ENCODE assay signal across 12 cellular contexts in genomic region chr10:95287281-95287680, GRCh38. TPM values are rescaled to one million over a fixed set of nuclear protein-coding genes. Genes with fewer than 3 reads are reported as not detected.
DNase-seq lines count a peak whose midpoint lies in the region; ATAC-seq and TF ChIP-seq lines count a peak whose summit lies in the region.
"Had no signal": no experiment of that assay in that cellular context is flagged by ENCODE, and none has a peak within 500 bp of the region (broad histone marks: within the 10 kb centered on the region; RNA-seq: fewer than 3 reads in every experiment).

No MANE protein-coding gene starts in this region.

- H3K9me3 Mint-ChIP-seq in GM23338: no peaks in the 10 kb centered on the region

- H3K4me3 Mint-ChIP-seq in GM23338: no peak overlapping the region
- H3K4me3 Mint-ChIP-seq: activated naive CD8-positive, alpha-beta T cell had no signal

- H3K4me1 Mint-ChIP-seq in GM23338: peaks cover 34% of the 10 kb centered on the region

- intact Hi-C loops in left lung (cut with DNase I): no loop called here

- peaks cover 11% of the 10 kb centered on the region; the same call in 1 of the 2 replicates for H3F3A ChIP-seq in GM23338 (replicated peaks; ENCODE audit: low read depth)

- H3K36me3 ChIP-seq in GM23338 (ENCODE audit: insufficient read depth) (no peaks in the 10 kb centered on the region), left lung (no peaks in the 10 kb centered on the region), thoracic aorta (no peaks in the 10 kb centered on the region)

- H3K36me3 Mint-ChIP-seq in GM23338 (ENCODE audit: low read depth): peaks cover 3% of the 10 kb centered on the region; the same call in 1 of the 3 replicates

- H3K27me3 Mint-ChIP-seq in GM23338 (ENCODE audit: insufficient read depth, low read depth, poor library complexity): peaks cover 19% of the 10 kb centered on the region

- peaks cover 40% of the 10 kb centered on the region for H4K20me1 ChIP-seq in GM23338 (replicated peaks; ENCODE audit: insufficient read depth)

- DNase-seq in GM23338 (ENCODE audit: low spot score) (no peak), cardiac fibroblast (ENCODE audit: low read depth in 2 of 2) (peak; percentile 59 to 85), left lung (no peak), thoracic aorta (ENCODE audit: low spot score) (no peak), UCSD-AML1 (lab: John Stamatoyannopoulos, UW; ENCODE audit: unreplicated experiment) (no peak), inferior parietal cortex (ENCODE audit: extremely low spot score) (no peak), NCI-H524 treated with DMSO at 0.1 percent for 48 hours (lab: John Stamatoyannopoulos, UW) (no peak)
- DNase-seq: cortex of kidney, T-helper 2 cell had no signal

- H3K27ac ChIP-seq in GM23338 (ENCODE audit: low read depth): no peak overlapping the region; the same call in 1 of the 2 replicates
- H3K27ac ChIP-seq in left lung: peak overlapping the region; percentile 51 to 91
- H3K27ac ChIP-seq in thoracic aorta: peak overlapping the region; percentile 31 to 91

- no peak overlapping the region for H3K27ac Mint-ChIP-seq in GM23338
- H3K27ac Mint-ChIP-seq: activated naive CD8-positive, alpha-beta T cell had no signal

- H3K27me3 ChIP-seq in GM23338 (ENCODE audit: insufficient read depth): peaks cover 17% of the 10 kb centered on the region
- peaks cover 0 to 27% of the 10 kb centered on the region in 2 donors for H3K27me3 ChIP-seq in left lung
- H3K27me3 ChIP-seq in thoracic aorta (replicated peaks; ENCODE audit: insufficient read depth): no peaks in the 10 kb centered on the region

- ATAC-seq in GM23338 (no peak), left lung (no peak), thoracic aorta (ENCODE audit: insufficient number of reproducible peaks, low FRiP score, low read depth) (no peak), GM19324 (IDR thresholded peaks at IDR 0.05; ENCODE audit: low FRiP score, unreplicated experiment) (no peak)
- ATAC-seq: HCT116 had no signal

- H3K9me3 ChIP-seq in left lung (no peaks in the 10 kb centered on the region), thoracic aorta (no peaks in the 10 kb centered on the region)

- H2AFZ ChIP-seq in GM23338: no peak overlapping the region

- no peaks in the 10 kb centered on the region for H3K9me2 ChIP-seq in GM23338 (ENCODE audit: insufficient read depth)

- peak overlapping the region; percentile 96; the same call in 1 of the 2 replicates for H3K4me2 ChIP-seq in GM23338

- TF ChIP-seq CTCF in GM23338 (conservative IDR thresholded peaks at IDR 0.05; ENCODE audit: low read depth in 2 of 2): no peak
- no peak for TF ChIP-seq CTCF in cardiac fibroblast (IDR thresholded peaks at IDR 0.05; ENCODE audit: low read depth, low read length)
- no peak for TF ChIP-seq CTCF in left lung (IDR thresholded peaks at IDR 0.05)
- no peak for TF ChIP-seq CTCF in thoracic aorta (IDR thresholded peaks at IDR 0.05)

- peaks cover 81% of the 10 kb centered on the region for H3K79me2 ChIP-seq in GM23338 (replicated peaks; ENCODE audit: insufficient read depth)

- H3K4me3 ChIP-seq in GM23338 (no peak overlapping the region), cardiac fibroblast (replicated peaks in 1 of 2; ENCODE audit: low read depth in 2 of 2, low read length in 2 of 2) (no peak overlapping the region), left lung (no peak overlapping the region), thoracic aorta (peak overlapping the region; percentile 98)

- H3K4me1 ChIP-seq in GM23338 (ENCODE audit: insufficient read depth): peaks cover 43% of the 10 kb centered on the region
- H3K4me1 ChIP-seq in left lung: peaks cover 7 to 58% of the 10 kb centered on the region in 2 donors
- H3K4me1 ChIP-seq in thoracic aorta (ENCODE audit: control insufficient read depth in 1 of 2, low read depth in 2 of 2): peaks cover 27 to 56% of the 10 kb centered on the region in 2 donors

TF ChIP-seq in GM23338, 12 proteins besides CTCF, POLR2A, EP300 and RAD21:
- TF ChIP-seq EZH2 (IDR thresholded peaks at IDR 0.05; ENCODE audit: low read depth, unreplicated experiment) (no peak), ZNF462 (CRISPR knock-in tag; IDR thresholded peaks at IDR 0.05) (no peak), CREB1 (CRISPR knock-in tag; IDR thresholded peaks at IDR 0.05; ENCODE audit: low read depth) (no peak), EZH2phosphoT487 (IDR thresholded peaks at IDR 0.05; ENCODE audit: unreplicated experiment) (no peak), JUNB (IDR thresholded peaks at IDR 0.05; ENCODE audit: unreplicated experiment) (no peak), POLR2AphosphoS5 (IDR thresholded peaks at IDR 0.05; ENCODE audit: low read depth) (no peak), ETS1 (IDR thresholded peaks at IDR 0.05) (no peak), ZNF331 (CRISPR knock-in tag; IDR thresholded peaks at IDR 0.05; ENCODE audit: low read depth) (no peak), STAT1 (IDR thresholded peaks at IDR 0.05; ENCODE audit: unreplicated experiment) (no peak), ZNF114 (CRISPR knock-in tag; IDR thresholded peaks at IDR 0.05) (no peak)
TF ChIP-seq in GM23338: peak in this region for 0.

RNA-seq across cellular contexts. Expression of gene PDLIM1, which starts 3.5 kb away (rescaled TPM):
- total RNA-seq in GM23338 (2014; rRNA removed; shearing (Covaris generic)): 110 and 111 TPM in 2 replicates
- polyA plus RNA-seq in GM23338 (2016; fragmentation: Nextera tagmentation; extraction: Ambion mirVana): 227 and 233 TPM in 2 replicates
- total RNA-seq in left lung: 100 to 1,000 TPM; 176 to 268 TPM
- 100 to 1,000 TPM; 109 to 140 TPM for total RNA-seq in thoracic aorta

Comparison
In these comparisons a context has a peak if more than half of its experiments do, and no peak if none do; other contexts are left out.
1. DNase-seq: peak in cardiac fibroblast (2 of 2); none in GM23338 (single experiment), left lung (0 of 2), thoracic aorta (single experiment), UCSD-AML1 (single experiment), inferior parietal cortex (single experiment) and NCI-H524 treated with DMSO at 0.1 percent for 48 hours (single experiment).